ENCODE assay signal across 12 cellular contexts in the genomic region with DNA sequence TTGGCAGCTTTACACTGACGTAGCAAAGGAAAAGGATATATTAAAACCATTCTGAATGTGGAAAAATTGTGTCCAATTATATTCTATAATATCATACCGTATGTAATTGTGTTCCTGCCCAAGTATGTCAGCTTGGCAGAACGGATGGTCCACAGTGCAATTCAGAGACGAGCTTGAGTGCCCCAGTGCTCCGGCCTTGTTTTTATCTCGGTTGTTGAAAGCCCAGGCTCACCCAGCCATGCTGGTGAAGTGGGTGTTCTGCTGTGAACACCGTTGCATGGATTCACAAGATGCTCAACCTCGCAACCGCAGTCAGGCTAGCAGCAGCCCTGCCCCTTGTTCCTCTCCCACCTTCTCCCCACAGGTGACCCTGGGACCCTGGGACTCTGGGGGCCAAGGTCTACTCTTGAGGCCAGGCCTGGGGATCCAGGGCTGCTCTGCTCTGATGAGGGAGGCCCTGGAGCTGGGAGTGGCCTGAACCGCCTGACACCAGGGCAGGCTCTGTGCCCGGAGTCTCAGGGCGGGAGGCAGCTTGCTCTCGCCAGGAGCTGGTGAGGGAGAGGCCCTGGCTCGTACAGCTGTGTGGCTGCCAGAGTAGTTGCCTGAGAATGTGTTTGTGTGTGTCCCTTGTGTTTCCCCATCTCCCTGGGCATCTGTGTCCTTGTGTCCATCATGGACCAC. TPM values are rescaled to one million over a fixed set of nuclear protein-coding genes. Genes with fewer than 3 reads are reported as not detected.
DNase-seq lines count a peak whose midpoint lies in the region; ATAC-seq, FAIRE-seq and TF ChIP-seq lines count a peak whose summit lies in the region.
"Had no signal": no experiment of that assay in that cellular context is flagged by ENCODE, and none has a peak within 500 bp of the region (broad histone marks: within the 10 kb centered on the region; RNA-seq: fewer than 3 reads in every experiment).

No MANE protein-coding gene starts in this region.

- H3K4me1 ChIP-seq in GM23248 (ENCODE audit: insufficient read depth) (no peaks in the 10 kb centered on the region), HepG2 (ENCODE audit: insufficient read depth, low read length) (peaks cover 83% of the 10 kb centered on the region)

- intact Hi-C loops in dorsolateral prefrontal cortex (cut with DNase I) = no loop called here
- intact Hi-C loops in HepG2 (cut with micrococcal nuclease; ENCODE audit: unreplicated experiment) = no loop called here

- peak; percentile 50 for ATAC-seq in HepG2
- no peak for ATAC-seq in activated CD8-positive, alpha-beta memory T cell treated with anti-CD3 and anti-CD28 coated beads, Interleukin-2, amount 10 ng/mL, durations not matched to agents 7 days and 5 days
- ATAC-seq: activated naive CD4-positive, alpha-beta T cell treated with anti-CD3 and anti-CD28 coated beads, Interleukin-2, amount 50 U/mL, for 72 hours had no signal

- no TSS peak for BruUV-seq in HepG2 (replicated peaks; lab: Mats Ljungman, UMichigan)

- H3K4me3 ChIP-seq in GM23248 (no peak overlapping the region), dorsolateral prefrontal cortex (peak overlapping the region in 16 of 59 donors; percentile 1 to 41 (median 20)), HepG2 (replicated peaks in 1 of 3; ENCODE audit: insufficient read depth in 1 of 3, low read depth in 2 of 3, low read length in 3 of 3) (no peak overlapping the region; a peak in 1 of 6 replicates), skin epidermis (no peak overlapping the region)

- TF ChIP-seq RAD21 in HepG2 (CRISPR knock-in tag; IDR thresholded peaks at IDR 0.05) = no peak

- H3K9me3 ChIP-seq in GM23248 (ENCODE audit: low read depth) = no peaks in the 10 kb centered on the region
- H3K9me3 ChIP-seq in HepG2 (ENCODE audit: low read length) = no peaks in the 10 kb centered on the region
- H3K9me3 ChIP-seq: neutrophil had no signal

- no peak overlapping the region for H2AFZ ChIP-seq in GM23248
- H2AFZ ChIP-seq in HepG2 (ENCODE audit: low read length) = no peak overlapping the region

- H3K4me2 ChIP-seq in GM23248 (ENCODE audit: unreplicated experiment) = no peak overlapping the region
- H3K4me2 ChIP-seq in HepG2 (ENCODE audit: low read depth, low read length) = peak overlapping the region; percentile 53

- no peak for TF ChIP-seq POLR2A in HepG2 (IDR thresholded peaks at IDR 0.05; ENCODE audit: insufficient read depth in 1 of 2, low read depth in 2 of 2, low read length in 2 of 2)

- H3K27ac ChIP-seq in GM23248 (no peak overlapping the region), dorsolateral prefrontal cortex (peak overlapping the region; percentile 84 to 98 (median 96)), HepG2 (ENCODE audit: extremely low read length, insufficient read depth, low read length) (peak overlapping the region; percentile 62), skin epidermis (peak overlapping the region in 13 of 21 experiments; percentile 14 to 76 (median 58))
- H3K27ac ChIP-seq: neutrophil had no signal

- in situ Hi-C loops in GM23248 (cut with MboI) (loop anchor here (25.0 kb wide), 1 partner anchor 395 kb away; the partner anchor contains the start of genes ARTN and IPO13), HepG2 (cut with HindIII; ENCODE audit: extremely low pct_ligation_motif_present, low pct_unique_long_range_greater_than_20kb) (no loop called here)

- H3K9me3 Mint-ChIP-seq in activated CD8-positive, alpha-beta memory T cell treated with anti-CD3 and anti-CD28 coated beads, Interleukin-2, amount 10 ng/mL, durations not matched to agents 7 days and 5 days (ENCODE audit: low read depth) = no peaks in the 10 kb centered on the region
- H3K9me3 Mint-ChIP-seq: activated naive CD4-positive, alpha-beta T cell treated with anti-CD3 and anti-CD28 coated beads, Interleukin-2, amount 50 U/mL, for 72 hours had no signal

- H4K20me1 ChIP-seq in GM23248 (ENCODE audit: insufficient read depth) = no peaks in the 10 kb centered on the region
- peaks cover 9% of the 10 kb centered on the region; the same call in 1 of the 2 replicates for H4K20me1 ChIP-seq in HepG2 (ENCODE audit: insufficient read depth, low read length)

- POLR2A ChIA-PET in HepG2 (lab: Yijun Ruan, JAX) = interaction anchor here (1.3 to 1.6 kb wide), 5 partner anchors 9 to 17 kb away, joined by 3 to 6 read pairs (median 5); partner anchors contain the start of gene PTPRF

- DNase-seq in GM23248 (peak; percentile 52), dorsolateral prefrontal cortex (peak; percentile 32 to 95 (median 92)), HepG2 (ENCODE audit: low spot score) (peak; percentile 46), NCI-H524 (lab: John Stamatoyannopoulos, UW) (no peak), SKM-1 treated with dmso at 0.1 percent for 144 hours (lab: John Stamatoyannopoulos, UW; ENCODE audit: unreplicated experiment) (no peak)
- DNase-seq in activated CD8-positive, alpha-beta memory T cell treated with anti-CD3 and anti-CD28 coated beads, Interleukin-2, amount 10 ng/mL, durations not matched to agents 7 days and 5 days = no peak
- no peak for DNase-seq in stimulated activated CD4-positive, alpha-beta T cell treated with anti-CD3 and anti-CD28 coated beads, Interleukin-4, amount 100 ng/mL, for 24 hours
- DNase-seq: foreskin melanocyte had no signal

- peak in 4 of 56 donors; percentile 8 to 31 (median 20) for TF ChIP-seq CTCF in dorsolateral prefrontal cortex (IDR thresholded peaks at IDR 0.05 in 54 of 56, conservative IDR thresholded peaks at IDR 0.05 in 2 of 56; ENCODE audit: low read depth in 1 of 56, partially characterized antibody in 56 of 56)
- TF ChIP-seq CTCF in HepG2 (CRISPR knock-in tag; IDR thresholded peaks at IDR 0.05) = 0 out of 2 replicates have a peak, but pooled peaks have one; percentile 1

- H3K4me3 Mint-ChIP-seq in activated CD8-positive, alpha-beta memory T cell treated with anti-CD3 and anti-CD28 coated beads, Interleukin-2, amount 10 ng/mL, durations not matched to agents 7 days and 5 days = no peak overlapping the region

- peaks cover 3% of the 10 kb centered on the region for H3K4me1 Mint-ChIP-seq in activated CD8-positive, alpha-beta memory T cell treated with anti-CD3 and anti-CD28 coated beads, Interleukin-2, amount 10 ng/mL, durations not matched to agents 7 days and 5 days

- H3K27me3 ChIP-seq in GM23248 (replicated peaks; ENCODE audit: insufficient read depth) = no peaks in the 10 kb centered on the region
- H3K27me3 ChIP-seq in dorsolateral prefrontal cortex = no peaks in the 10 kb centered on the region
- H3K27me3 ChIP-seq in HepG2 (ENCODE audit: control insufficient read depth in 1 of 2, insufficient read depth in 2 of 2, low read length in 2 of 2) = no peaks in the 10 kb centered on the region
- H3K27me3 ChIP-seq: neutrophil had no signal

- no peak overlapping the region for H3K9ac ChIP-seq in GM23248
- H3K9ac ChIP-seq in HepG2 (ENCODE audit: insufficient read depth, low read depth, low read length) = peak overlapping the region; percentile 5; the same call in 1 of the 2 replicates

- H3K27me3 Mint-ChIP-seq in activated CD8-positive, alpha-beta memory T cell treated with anti-CD3 and anti-CD28 coated beads, Interleukin-2, amount 10 ng/mL, durations not matched to agents 7 days and 5 days = no peaks in the 10 kb centered on the region

- peak; percentile 60 for FAIRE-seq in HepG2 (lab: Jason Lieb, UNC)
- FAIRE-seq: GM18507 had no signal

- H3K9me2 ChIP-seq in GM23248 (ENCODE audit: insufficient read depth) = no peaks in the 10 kb centered on the region

- CTCF ChIA-PET in HepG2 (lab: Yijun Ruan, JAX; ENCODE audit: low intra/inter-chr PET ratio, low total read pairs) = no interaction called here
- CTCF ChIA-PET in activated CD8-positive, alpha-beta memory T cell treated with anti-CD3 and anti-CD28 coated beads, Interleukin-2, amount 10 ng/mL, durations not matched to agents 7 days and 5 days (lab: Charles Lee) = interaction anchor here (0.7 to 1.8 kb wide), 2 partner anchors 12 to 13 kb away, joined by 3 to 9 read pairs; no protein-coding TSS in a partner anchor

- H3F3A ChIP-seq in GM23248 (ENCODE audit: insufficient read depth) = no peaks in the 10 kb centered on the region

- H3K36me3 ChIP-seq in GM23248 (ENCODE audit: low read depth) = no peaks in the 10 kb centered on the region
- peaks cover 15 to 43% of the 10 kb centered on the region in 2 experiments; a peak in 4 of 5 replicates for H3K36me3 ChIP-seq in HepG2 (replicated peaks in 1 of 2; ENCODE audit: control insufficient read depth in 1 of 2, insufficient read depth in 2 of 2, low read length in 2 of 2)
- H3K36me3 ChIP-seq: neutrophil had no signal

- WGBS in GM23248 (ENCODE audit: low coverage in 1 of 2, low lambda C conversion rate in 2 of 2, missing lambda C conversion rate in 2 of 2), 2 experiments = 66 to 68% methylated on average over 14 of the region's 14 CpGs
- WGBS in HepG2 (ENCODE audit: low lambda C conversion rate) = 58% methylated on average over 7 of the region's 14 CpGs

- no peak overlapping the region for H3K27ac Mint-ChIP-seq in activated CD8-positive, alpha-beta memory T cell treated with anti-CD3 and anti-CD28 coated beads, Interleukin-2, amount 10 ng/mL, durations not matched to agents 7 days and 5 days
- H3K27ac Mint-ChIP-seq: activated naive CD4-positive, alpha-beta T cell treated with anti-CD3 and anti-CD28 coated beads, Interleukin-2, amount 50 U/mL, for 72 hours had no signal

- H3K79me2 ChIP-seq in GM23248 (ENCODE audit: insufficient read depth) (no peaks in the 10 kb centered on the region), HepG2 (ENCODE audit: insufficient read depth, low read length) (peaks cover 71% of the 10 kb centered on the region)

- no peak for TF ChIP-seq EP300 in HepG2 (IDR thresholded peaks at IDR 0.05; ENCODE audit: low read depth in 2 of 2, low read length in 2 of 2)
- no peak for TF ChIP-seq EP300 in HepG2 (CRISPR knock-in tag; IDR thresholded peaks at IDR 0.05; ENCODE audit: borderline replicate concordance)

- H3K36me3 Mint-ChIP-seq in activated CD8-positive, alpha-beta memory T cell treated with anti-CD3 and anti-CD28 coated beads, Interleukin-2, amount 10 ng/mL, durations not matched to agents 7 days and 5 days = no peaks in the 10 kb centered on the region
- H3K36me3 Mint-ChIP-seq: activated naive CD4-positive, alpha-beta T cell treated with anti-CD3 and anti-CD28 coated beads, Interleukin-2, amount 50 U/mL, for 72 hours had no signal

RNA-seq across cellular contexts. Expression of gene PTPRF, which starts 11.2 kb away (rescaled TPM):
- 15.0 and 16.3 TPM in 2 replicates for total RNA-seq in GM23248 (2014; rRNA removed; shearing (Covaris generic))
- polyA plus RNA-seq in GM23248 (2016; fragmentation: Nextera tagmentation; extraction: Ambion mirVana) = 14.0 and 14.7 TPM in 2 replicates
- total RNA-seq in dorsolateral prefrontal cortex = 100 to 1,000 TPM; 123 to 271 (median 184) TPM
- 47.3 and 55.9 TPM in 2 replicates for total RNA-seq in HepG2 (2016; rRNA removed; fragmentation: Illumina TruSeq; extraction: Trizol)
- 6.1 and 8.9 TPM in 2 replicates for total RNA-seq in HepG2 (2016; cell fraction: cytosol; rRNA removed; fragmentation: Illumina TruSeq; extraction: Trizol; ENCODE audit: low read depth)
- total RNA-seq in HepG2 (2016; cell fraction: insoluble cytoplasmic fraction; rRNA removed; fragmentation: Illumina TruSeq; extraction: Trizol) = 38.1 and 54.3 TPM in 2 replicates
- total RNA-seq in HepG2 (2016; cell fraction: membrane; rRNA removed; fragmentation: Illumina TruSeq; extraction: Trizol) = 30.4 and 36.7 TPM in 2 replicates
- 76.8 and 90.3 TPM in 2 replicates for total RNA-seq in HepG2 (2016; cell fraction: nucleus; rRNA removed; fragmentation: Illumina TruSeq; extraction: Trizol)
- 167 and 213 TPM in 2 replicates for polyA plus RNA-seq in HepG2 (2011; rRNA removed)
- polyA plus RNA-seq in HepG2 (2011; cell fraction: cytosol; rRNA removed) = 119 and 128 TPM in 2 replicates
- 229 and 238 TPM in 2 replicates for polyA plus RNA-seq in HepG2 (2011; cell fraction: nucleus; rRNA removed)
- 125 and 182 TPM in 2 replicates for polyA plus RNA-seq in HepG2 (2012)
- polyA plus RNA-seq in HepG2 (2016; cell fraction: cytosol; fragmentation: Illumina TruSeq; extraction: Trizol; ENCODE audit: low read depth) = 5.7 and 6.0 TPM in 2 replicates
- polyA plus RNA-seq in HepG2 (2016; cell fraction: insoluble cytoplasmic fraction; fragmentation: Illumina TruSeq; extraction: Trizol; ENCODE audit: low read depth) = 37.1 and 51.8 TPM in 2 replicates
- polyA plus RNA-seq in HepG2 (2016; cell fraction: membrane; fragmentation: Illumina TruSeq; extraction: Trizol; ENCODE audit: low read depth) = 13.5 and 17.9 TPM in 2 replicates
- polyA plus RNA-seq in HepG2 (2016; cell fraction: nucleus; fragmentation: Illumina TruSeq; extraction: Trizol; ENCODE audit: insufficient read depth, low read depth) = 139 and 140 TPM in 2 replicates
- 212 and 690 TPM in 2 replicates for polyA minus RNA-seq in HepG2 (2011; rRNA and poly(A)+ RNA removed; ENCODE audit: low replicate concordance)
- 137 and 178 TPM in 2 replicates for polyA minus RNA-seq in HepG2 (2011; cell fraction: cytosol; rRNA and poly(A)+ RNA removed)
- polyA minus RNA-seq in HepG2 (2011; cell fraction: nucleus; rRNA and poly(A)+ RNA removed) = 83.0 and 106 TPM in 2 replicates
- under 1 TPM; 0.23 to 0.41 TPM for total RNA-seq in activated CD8-positive, alpha-beta memory T cell treated with anti-CD3 and anti-CD28 coated beads, Interleukin-2, amount 10 ng/mL, durations not matched to agents 7 days and 5 days

Comparison
In these comparisons a context has a peak if more than half of its experiments do, and no peak if none do; other contexts are left out.
1. DNase-seq: peak in GM23248 (single experiment), dorsolateral prefrontal cortex (10 of 10) and HepG2 (single experiment); none in NCI-H524 (0 of 2), activated CD8-positive, alpha-beta memory T cell treated with anti-CD3 and anti-CD28 coated beads, Interleukin-2, amount 10 ng/mL, durations not matched to agents 7 days and 5 days (single experiment), stimulated activated CD4-positive, alpha-beta T cell treated with anti-CD3 and anti-CD28 coated beads, Interleukin-4, amount 100 ng/mL, for 24 hours (single experiment) and SKM-1 treated with dmso at 0.1 percent for 144 hours (single experiment).
2. RNA of gene PTPRF, which starts 11.2 kb away (total RNA-seq): 123 to 271 TPM in dorsolateral prefrontal cortex, 6.1 to 90.3 TPM in HepG2 and 15.0 to 16.3 TPM in GM23248; 0.23 to 0.41 TPM in activated CD8-positive, alpha-beta memory T cell treated with anti-CD3 and anti-CD28 coated beads, Interleukin-2, amount 10 ng/mL, durations not matched to agents 7 days and 5 days; every median in the first group is over 4 times any median in the second.